In the genomic region with DNA sequence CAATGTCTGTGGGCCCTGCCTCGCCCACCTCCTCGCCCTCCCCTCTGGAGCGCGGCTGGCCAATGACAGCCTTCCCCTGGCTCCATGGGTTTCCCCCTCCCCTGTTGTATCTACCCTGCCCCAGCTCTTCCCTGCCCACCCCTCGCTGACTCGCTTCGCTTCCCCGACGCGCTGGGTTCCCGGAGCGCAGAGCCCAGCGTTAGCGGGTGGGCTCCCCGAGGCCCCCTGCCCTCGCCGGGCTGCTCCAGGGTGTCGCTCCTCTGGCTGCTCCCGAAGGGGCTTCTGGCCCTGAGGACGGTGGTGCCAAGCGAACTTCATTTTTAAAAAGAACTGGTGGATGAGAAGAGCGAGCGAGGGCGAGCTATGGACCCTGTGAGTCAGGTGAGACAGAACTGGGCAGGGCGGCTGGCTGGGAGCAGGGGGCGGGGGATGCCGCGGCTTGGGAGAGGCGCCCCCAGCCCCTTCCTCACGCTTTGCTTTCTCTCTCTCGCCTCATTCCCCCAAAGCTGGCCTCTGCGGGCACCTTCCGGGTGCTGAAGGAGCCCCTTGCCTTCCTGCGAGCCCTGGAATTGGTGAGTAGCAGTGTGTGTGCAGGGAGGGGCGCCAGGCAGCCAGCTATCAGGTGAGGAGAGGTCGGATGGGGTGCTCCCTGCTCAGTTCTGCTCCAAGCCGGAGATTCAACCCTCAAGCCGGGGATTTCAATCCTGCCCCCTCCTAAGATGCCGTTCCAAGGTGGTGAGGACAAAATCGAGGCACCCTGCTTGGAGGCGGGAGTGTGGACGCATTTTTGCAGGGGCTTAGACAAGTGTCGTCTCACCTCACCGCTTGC, we compare ENCODE assay signal across 13 cellular contexts. TPM values are rescaled to one million over a fixed set of nuclear protein-coding genes. Genes with fewer than 3 reads are reported as not detected.
DNase-seq lines count a peak whose midpoint lies in the region; ATAC-seq and TF ChIP-seq lines count a peak whose summit lies in the region.
"Had no signal": no experiment of that assay in that cellular context is flagged by ENCODE, and none has a peak within 500 bp of the region (broad histone marks: within the 10 kb centered on the region; RNA-seq: fewer than 3 reads in every experiment).

A gene (plus strand): TSS at position 138 of the 829 bp plus-strand sequence.

- H3K9me3 Mint-ChIP-seq in endothelial cell (ENCODE audit: unreplicated experiment) (no peaks in the 10 kb centered on the region), T-cell (peaks cover 0 to 2% (median 0%) of the 10 kb centered on the region in 3 donors)
- H3K9me3 Mint-ChIP-seq: memory B cell had no signal

- peaks cover 11% of the 10 kb centered on the region for H3K4me1 Mint-ChIP-seq in endothelial cell (ENCODE audit: unreplicated experiment)
- no peaks in the 10 kb centered on the region for H3K4me1 Mint-ChIP-seq in T-cell
- H3K4me1 Mint-ChIP-seq: memory B cell had no signal

- H3K27me3 Mint-ChIP-seq in endothelial cell (ENCODE audit: unreplicated experiment) (peaks cover 1% of the 10 kb centered on the region), T-cell (peaks cover 17 to 23% of the 10 kb centered on the region in 2 donors)

- H3K27ac Mint-ChIP-seq in endothelial cell (ENCODE audit: unreplicated experiment) (no peak within 1 kb of the TSS), T-cell (no peak within 1 kb of the TSS)
- H3K27ac Mint-ChIP-seq: memory B cell had no signal

- TF ChIP-seq CTCF in endothelial cell (IDR thresholded peaks at IDR 0.05; ENCODE audit: unreplicated experiment) = no peak

- peak within 1 kb of the TSS; percentile 71 for H3K4me3 Mint-ChIP-seq in endothelial cell (ENCODE audit: unreplicated experiment)
- no peak within 1 kb of the TSS for H3K4me3 Mint-ChIP-seq in T-cell
- H3K4me3 Mint-ChIP-seq: memory B cell had no signal

- CTCF ChIA-PET in T-cell (lab: Charles Lee) = no interaction called here

- H3K36me3 Mint-ChIP-seq in endothelial cell (ENCODE audit: low read depth, unreplicated experiment) (no peaks in the 10 kb centered on the region), T-cell (no peaks in the 10 kb centered on the region)
- H3K36me3 Mint-ChIP-seq: memory B cell had no signal

- DNase-seq in GM03348 (ENCODE audit: low spot score) (peak; percentile 5), NCI-H446 treated with DMSO at 0.1 percent for 48 hours (lab: John Stamatoyannopoulos, UW) (peak; percentile 2), endothelial cell (ENCODE audit: low spot score) (no peak), occipital lobe (lab: John Stamatoyannopoulos, UW) (peak; percentile 4), NAMALWA (ENCODE audit: low spot score) (no peak), EL (no peak), T-cell (no peak)
- no peak for DNase-seq in stimulated activated naive CD8-positive, alpha-beta T cell treated with anti-CD3 and anti-CD28 coated beads, Interleukin-15, Interleukin-2, amounts not matched to agents 100 U/mL and 50 U/mL, for 24 hours
- DNase-seq: NCI-H187 treated with DMSO at 0.1 percent for 48 hours, right lobe of liver, RPMI8226 had no signal

- POLR2A ChIA-PET in T-cell (lab: Charles Lee) = no interaction called here

- ATAC-seq in stimulated activated naive CD8-positive, alpha-beta T cell treated with anti-CD3 and anti-CD28 coated beads, Interleukin-15, Interleukin-2, amounts not matched to agents 100 U/mL and 50 U/mL, for 24 hours = no peak
- no peak for ATAC-seq in T-cell (replicated peaks in 1 of 4)

RNA-seq across cellular contexts. Expression of the gene that starts here (rescaled TPM):
- total RNA-seq in endothelial cell (ENCODE audit: unreplicated experiment) (not detected), occipital lobe (56.5 TPM), T-cell (not detected)
- total RNA-seq: HT1080, right lobe of liver had no signal

Comparison
In these comparisons a context has a peak if more than half of its experiments do, and no peak if none do; other contexts are left out.
1. RNA of the gene that starts here (total RNA-seq): 56.5 TPM in occipital lobe (single experiment); not detected in endothelial cell (single experiment) and not detected in T-cell; every median in the first group is over 10 times any median in the second.
2. DNase-seq: peak in GM03348 (single experiment), NCI-H446 treated with DMSO at 0.1 percent for 48 hours (single experiment) and occipital lobe (single experiment); none in endothelial cell (single experiment), NAMALWA (single experiment), stimulated activated naive CD8-positive, alpha-beta T cell treated with anti-CD3 and anti-CD28 coated beads, Interleukin-15, Interleukin-2, amounts not matched to agents 100 U/mL and 50 U/mL, for 24 hours (single experiment), EL (single experiment) and T-cell (0 of 34).